In genomic region chr6:27592107-27592480, GRCh38 we compare ENCODE assay signal across 8 cellular contexts.
DNase-seq lines count a peak whose midpoint lies in the region; ATAC-seq, FAIRE-seq and TF ChIP-seq lines count a peak whose summit lies in the region.
"Had no signal": no experiment of that assay in that cellular context is flagged by ENCODE, and none has a peak within 500 bp of the region (broad histone marks: within the 10 kb centered on the region; RNA-seq: fewer than 3 reads in every experiment).

No MANE protein-coding gene starts in this region.

- H4K20me1 ChIP-seq in astrocyte (ENCODE audit: insufficient read depth, low read length) (no peaks in the 10 kb centered on the region), neural progenitor cell (ENCODE audit: low read depth) (peaks cover 20% of the 10 kb centered on the region)

- DNase-seq in HK-2 (ENCODE audit: unreplicated experiment) (peak; percentile 11), astrocyte (ENCODE audit: low read depth) (peak; percentile 7), neural progenitor cell (ENCODE audit: low spot score) (peak; percentile 68), GM03348 (ENCODE audit: low spot score) (no peak)
- DNase-seq: activated CD8-positive, alpha-beta memory T cell treated with anti-CD3 and anti-CD28 coated beads, Interleukin-2, amount 50 U/mL, for 4 hours had no signal

- H3F3A ChIP-seq in neural progenitor cell (ENCODE audit: low read depth): peaks cover 24% of the 10 kb centered on the region

- ATAC-seq in GM18498 (IDR thresholded peaks at IDR 0.05; ENCODE audit: unreplicated experiment) (peak; percentile 18), HG02571 (IDR thresholded peaks at IDR 0.05; ENCODE audit: unreplicated experiment) (no peak), HG03571 (IDR thresholded peaks at IDR 0.05; ENCODE audit: unreplicated experiment) (no peak)

- FAIRE-seq in astrocyte (lab: Jason Lieb, UNC): no peak

- H3K27me3 ChIP-seq in astrocyte (ENCODE audit: insufficient read depth, low read length) (peaks cover 8% of the 10 kb centered on the region), neural progenitor cell (peaks cover 42% of the 10 kb centered on the region)

- H3K9me3 Mint-ChIP-seq in astrocyte (ENCODE audit: unreplicated experiment): no peaks in the 10 kb centered on the region
- H3K9me3 Mint-ChIP-seq in neural progenitor cell: no peaks in the 10 kb centered on the region

- TF ChIP-seq CTCF in astrocyte (IDR thresholded peaks at IDR 0.05; ENCODE audit: insufficient read depth, low read depth, low read length): no peak
- no peak for TF ChIP-seq CTCF in neural progenitor cell (IDR thresholded peaks at IDR 0.05)

- H3K9me3 ChIP-seq in astrocyte (ENCODE audit: insufficient read depth, low read depth, low read length): no peaks in the 10 kb centered on the region
- H3K9me3 ChIP-seq in neural progenitor cell (ENCODE audit: low read depth): no peaks in the 10 kb centered on the region

- H3K79me2 ChIP-seq in astrocyte (ENCODE audit: insufficient read depth, low read length) (no peaks in the 10 kb centered on the region), neural progenitor cell (ENCODE audit: low read depth) (no peaks in the 10 kb centered on the region)

- H3K4me3 Mint-ChIP-seq in astrocyte (ENCODE audit: unreplicated experiment) (no peak overlapping the region), neural progenitor cell (no peak overlapping the region)

- H3K4me1 Mint-ChIP-seq in astrocyte (ENCODE audit: low read depth, unreplicated experiment): no peaks in the 10 kb centered on the region
- no peaks in the 10 kb centered on the region for H3K4me1 Mint-ChIP-seq in neural progenitor cell

- peak overlapping the region; percentile 56 for H3K4me3 ChIP-seq in astrocyte (ENCODE audit: insufficient read depth, low read depth, low read length)
- H3K4me3 ChIP-seq in neural progenitor cell: peak overlapping the region; percentile 74

- H3K4me1 ChIP-seq in astrocyte (ENCODE audit: insufficient read depth, low read length) (peaks cover 5% of the 10 kb centered on the region), neural progenitor cell (peaks cover 10% of the 10 kb centered on the region)

- H3K27me3 Mint-ChIP-seq in astrocyte (ENCODE audit: low read depth, unreplicated experiment) (peaks cover 18% of the 10 kb centered on the region), neural progenitor cell (ENCODE audit: insufficient read depth, low read depth) (peaks cover 7% of the 10 kb centered on the region)

- H3K36me3 Mint-ChIP-seq in astrocyte (ENCODE audit: low read depth, unreplicated experiment): no peaks in the 10 kb centered on the region
- H3K36me3 Mint-ChIP-seq in neural progenitor cell: no peaks in the 10 kb centered on the region

- H2AFZ ChIP-seq in astrocyte (ENCODE audit: low read depth, low read length) (no peak overlapping the region), neural progenitor cell (replicated peaks) (peak overlapping the region; percentile 35)

- H3K36me3 ChIP-seq in astrocyte (ENCODE audit: insufficient read depth, low read length): no peaks in the 10 kb centered on the region
- H3K36me3 ChIP-seq in neural progenitor cell: no peaks in the 10 kb centered on the region

- H3K4me2 ChIP-seq in astrocyte (ENCODE audit: low read length): peak overlapping the region; percentile 82
- peak overlapping the region; percentile 85 for H3K4me2 ChIP-seq in neural progenitor cell

- H3K9ac ChIP-seq in astrocyte (ENCODE audit: low read length) (peak overlapping the region; percentile 3), neural progenitor cell (no peak overlapping the region)

- H3K27ac Mint-ChIP-seq in astrocyte (ENCODE audit: unreplicated experiment): no peak overlapping the region
- no peak overlapping the region for H3K27ac Mint-ChIP-seq in neural progenitor cell

- no peak overlapping the region for H3K27ac ChIP-seq in astrocyte (ENCODE audit: low read depth, low read length)
- H3K27ac ChIP-seq in neural progenitor cell: no peak overlapping the region
